Comparison of ENCODE assay signal across 8 cellular contexts in genomic region chr2:24409700-24410556, GRCh38. TPM values are rescaled to one million over a fixed set of nuclear protein-coding genes. Genes with fewer than 3 reads are reported as not detected.
DNase-seq lines count a peak whose midpoint lies in the region; ATAC-seq lines count a peak whose summit lies in the region.

No MANE protein-coding gene starts in this region.

- H3K27me3 ChIP-seq in NT2/D1 (ENCODE audit: insufficient read depth, insufficient read length): no peaks in the 10 kb centered on the region

- H3K36me3 ChIP-seq in NT2/D1 (ENCODE audit: insufficient read depth, insufficient read length, low read length): no peaks in the 10 kb centered on the region

- H3K9ac ChIP-seq in NT2/D1 (ENCODE audit: insufficient read length, low read depth): no peak overlapping the region

- no peaks in the 10 kb centered on the region for H3K9me3 ChIP-seq in NT2/D1 (ENCODE audit: insufficient read depth, low read length)

- H3K4me3 ChIP-seq in NT2/D1 (ENCODE audit: insufficient read length, low read depth): no peak overlapping the region

- ATAC-seq in left cardiac atrium (peak; percentile 79 to 82), HG02970 (IDR thresholded peaks at IDR 0.05; ENCODE audit: low FRiP score, unreplicated experiment) (no peak)

- H3K4me1 ChIP-seq in NT2/D1 (ENCODE audit: insufficient read depth, insufficient read length): no peaks in the 10 kb centered on the region

- DNase-seq in EL (peak; percentile 65), KG1 (lab: John Stamatoyannopoulos, UW) (peak; percentile 38), NT2/D1 (ENCODE audit: low read depth, low spot score) (peak; percentile 62), left cardiac atrium (no peak), putamen (ENCODE audit: low spot score) (peak; percentile 61), ecto neural progenitor cell (ENCODE audit: low spot score) (no peak)
- DNase-seq in activated naive CD4-positive, alpha-beta T cell treated with anti-CD3 and anti-CD28 coated beads, Interleukin-2, amount 50 U/mL, for 16 hours: peak; percentile 19

- intact Hi-C loops in left cardiac atrium (cut with DNase I): loop anchor here (1.0 to 10.0 kb wide), 3 partner anchors 417 to 785 kb away; no protein-coding TSS in a partner anchor

RNA-seq across cellular contexts. Expression of gene ITSN2, which starts 49.6 kb away (rescaled TPM):
- total RNA-seq in left cardiac atrium: 10 to 100 TPM; 35.8 to 41.1 TPM

Comparison
In these comparisons a context has a peak if more than half of its experiments do, and no peak if none do; other contexts are left out.
1. DNase-seq: peak in EL (single experiment), KG1 (single experiment), NT2/D1 (single experiment), activated naive CD4-positive, alpha-beta T cell treated with anti-CD3 and anti-CD28 coated beads, Interleukin-2, amount 50 U/mL, for 16 hours (single experiment) and putamen (single experiment); none in left cardiac atrium (single experiment) and ecto neural progenitor cell (single experiment).